In genomic region chr13:91270031-91270430, GRCh38 we compare ENCODE assay signal across 28 cellular contexts.
A peak's percentile ranks its signal among the peaks of the same experiment; 100 is the strongest.
DNase-seq lines count a peak whose midpoint lies in the region; ATAC-seq, FAIRE-seq and TF ChIP-seq lines count a peak whose summit lies in the region.
"Had no signal": no experiment of that assay in that cellular context is flagged by ENCODE, and none has a peak within 500 bp of the region (broad histone marks: within the 10 kb centered on the region; RNA-seq: fewer than 3 reads in every experiment).

No MANE protein-coding gene starts in this region.

- H3K27me3 Mint-ChIP-seq in T-helper 2 cell treated with Interferon-gamma antibody and Interleukin-4, amounts not matched to agents 5 μg/mL and 100 μg/mL, for 36 hours (ENCODE audit: low read depth), result no peaks in the 10 kb centered on the region
- H3K27me3 Mint-ChIP-seq: brain had no signal

- H3K4me1 ChIP-seq in pancreas, result no peaks in the 10 kb centered on the region
- H3K4me1 ChIP-seq: heart left ventricle, left ventricle myocardium inferior, transverse colon had no signal

- 13 to 14% methylated on average over 3 of the region's 3 CpGs for WGBS in pancreas, 2 donors

- H3K9me3 Mint-ChIP-seq in T-helper 2 cell treated with Interferon-gamma antibody and Interleukin-4, amounts not matched to agents 5 μg/mL and 100 μg/mL, for 36 hours, result no peaks in the 10 kb centered on the region
- H3K9me3 Mint-ChIP-seq: activated CD4-positive, alpha-beta memory T cell treated with anti-CD3 and anti-CD28 coated beads, Interleukin-2, amount 10 ng/mL, durations not matched to agents 7 days and 5 days; endodermal cell had no signal

- DNase-seq in MV-4-11 (lab: John Stamatoyannopoulos, UW), result peak; percentile 72
- peak; percentile 26 for DNase-seq in amniotic epithelial cell (ENCODE audit: low read depth)
- peak; percentile 17 for DNase-seq in iris pigment epithelial cell (ENCODE audit: low read depth)
- peak; percentile 13 for DNase-seq in renal cortical epithelial cell (ENCODE audit: low read depth)
- DNase-seq in NCI-H1694 (lab: John Stamatoyannopoulos, UW), result no peak
- DNase-seq in T-helper 2 cell treated with Interferon-gamma antibody and Interleukin-4, amounts not matched to agents 5 μg/mL and 100 μg/mL, for 36 hours (ENCODE audit: low spot score), result no peak
- DNase-seq in pancreas, result no peak
- DNase-seq: activated CD4-positive, alpha-beta memory T cell treated with anti-CD3 and anti-CD28 coated beads, Interleukin-2, amount 10 ng/mL, durations not matched to agents 7 days and 5 days; activated gamma-delta T cell; activated naive CD8-positive, alpha-beta T cell treated with anti-CD3 and anti-CD28 coated beads, Interleukin-2, amount 50 U/mL, for 24 hours; activated T-cell treated with anti-CD3 and anti-CD28 coated beads for 4 hours; CD8-positive, alpha-beta memory T cell; DMS53; endodermal cell; H9; heart left ventricle; left ventricle myocardium inferior; mucosa of descending colon; NCI-H2029 treated with DMSO at 0.1 percent for 48 hours; NCI-H446 treated with DMSO at 0.1 percent for 48 hours; nucleus accumbens; stimulated activated CD4-positive, alpha-beta T cell treated with anti-CD3 and anti-CD28 coated beads, Interleukin-15, amount 100 ng/mL, for 24 hours; stimulated activated CD8-positive, alpha-beta memory T cell treated with anti-CD3 and anti-CD28 coated beads, Interleukin-4, amount 100 ng/mL, for 48 hours; transverse colon had no signal

- H3K9me3 ChIP-seq in pancreas, result no peaks in the 10 kb centered on the region
- H3K9me3 ChIP-seq: mucosa of descending colon, transverse colon had no signal

- no peak for ATAC-seq in HG03025 (IDR thresholded peaks at IDR 0.05; ENCODE audit: low FRiP score, unreplicated experiment)
- no peak for ATAC-seq in pancreas
- ATAC-seq: activated naive CD8-positive, alpha-beta T cell treated with anti-CD3 and anti-CD28 coated beads, Interleukin-2, amount 50 U/mL, for 24 hours; heart left ventricle; mucosa of descending colon had no signal

- no peak overlapping the region for H3K27ac ChIP-seq in pancreas
- H3K27ac ChIP-seq: heart left ventricle, left ventricle myocardium inferior, transverse colon had no signal

- intact Hi-C loops in pancreas (cut with DNase I), result no loop called here

- no peaks in the 10 kb centered on the region for H3K36me3 Mint-ChIP-seq in T-helper 2 cell treated with Interferon-gamma antibody and Interleukin-4, amounts not matched to agents 5 μg/mL and 100 μg/mL, for 36 hours (ENCODE audit: low read depth)
- H3K36me3 Mint-ChIP-seq: brain; CD8-positive, alpha-beta memory T cell had no signal

- H3K27me3 ChIP-seq in pancreas, result no peaks in the 10 kb centered on the region
- H3K27me3 ChIP-seq: heart left ventricle, transverse colon had no signal

- no peak overlapping the region for H3K4me3 Mint-ChIP-seq in T-helper 2 cell treated with Interferon-gamma antibody and Interleukin-4, amounts not matched to agents 5 μg/mL and 100 μg/mL, for 36 hours
- H3K4me3 Mint-ChIP-seq: activated CD4-positive, alpha-beta memory T cell treated with anti-CD3 and anti-CD28 coated beads, Interleukin-2, amount 10 ng/mL, durations not matched to agents 7 days and 5 days; activated naive CD8-positive, alpha-beta T cell treated with anti-CD3 and anti-CD28 coated beads, Interleukin-2, amount 50 U/mL, for 24 hours; brain; CD8-positive, alpha-beta memory T cell; endodermal cell; H9 had no signal

- FAIRE-seq in pancreas (lab: Jason Lieb, UNC), result no peak
- FAIRE-seq: colon, RCC 7860 had no signal

- no peaks in the 10 kb centered on the region for H3K36me3 ChIP-seq in pancreas
- H3K36me3 ChIP-seq: heart left ventricle, left ventricle myocardium inferior, transverse colon had no signal

- no peak for TF ChIP-seq CTCF in pancreas (IDR thresholded peaks at IDR 0.05)

- H3K4me1 Mint-ChIP-seq in T-helper 2 cell treated with Interferon-gamma antibody and Interleukin-4, amounts not matched to agents 5 μg/mL and 100 μg/mL, for 36 hours (ENCODE audit: low read depth), result peaks cover 4% of the 10 kb centered on the region
- H3K4me1 Mint-ChIP-seq: activated naive CD8-positive, alpha-beta T cell treated with anti-CD3 and anti-CD28 coated beads, Interleukin-2, amount 50 U/mL, for 24 hours; brain; CD8-positive, alpha-beta memory T cell; endodermal cell; H9 had no signal

- no peak overlapping the region for H3K4me3 ChIP-seq in pancreas
- H3K4me3 ChIP-seq: heart left ventricle, left ventricle myocardium inferior, mucosa of descending colon, transverse colon had no signal

- no peak overlapping the region for H3K27ac Mint-ChIP-seq in T-helper 2 cell treated with Interferon-gamma antibody and Interleukin-4, amounts not matched to agents 5 μg/mL and 100 μg/mL, for 36 hours
- H3K27ac Mint-ChIP-seq: activated CD4-positive, alpha-beta memory T cell treated with anti-CD3 and anti-CD28 coated beads, Interleukin-2, amount 10 ng/mL, durations not matched to agents 7 days and 5 days; activated naive CD8-positive, alpha-beta T cell treated with anti-CD3 and anti-CD28 coated beads, Interleukin-2, amount 50 U/mL, for 24 hours; brain; CD8-positive, alpha-beta memory T cell; endodermal cell; H9 had no signal

Comparison
In these comparisons a context has a peak if more than half of its experiments do, and no peak if none do; other contexts are left out.
1. DNase-seq: peak in MV-4-11 (single experiment), amniotic epithelial cell (single experiment), iris pigment epithelial cell (single experiment) and renal cortical epithelial cell (single experiment); none in NCI-H1694 (single experiment), T-helper 2 cell treated with Interferon-gamma antibody and Interleukin-4, amounts not matched to agents 5 μg/mL and 100 μg/mL, for 36 hours (single experiment) and pancreas (0 of 6).